8 cellular contexts compared by ENCODE assay signal in the genomic region with DNA sequence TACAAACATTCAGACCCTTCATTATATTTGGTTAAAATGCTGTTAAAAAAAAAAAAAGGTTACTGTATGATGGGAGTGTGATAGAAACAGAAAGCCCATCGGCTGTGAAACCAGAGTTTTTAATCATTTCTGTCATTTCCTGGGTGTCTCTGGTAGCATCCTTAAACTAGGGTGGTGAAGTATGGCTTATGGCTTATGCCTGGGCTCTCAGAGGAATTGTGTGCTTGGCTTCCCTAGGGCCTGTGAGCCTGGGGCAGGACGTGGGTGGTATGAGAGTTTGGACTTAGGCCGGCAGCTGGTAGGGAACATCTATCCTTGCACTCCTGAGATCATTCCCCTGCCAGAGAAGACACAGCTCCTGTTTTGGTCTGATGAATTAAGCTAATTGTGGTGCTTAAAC. TPM values are rescaled to one million over a fixed set of nuclear protein-coding genes. Genes with fewer than 3 reads are reported as not detected.
A peak's percentile ranks its signal among the peaks of the same experiment; 100 is the strongest.
DNase-seq lines count a peak whose midpoint lies in the region; ATAC-seq and TF ChIP-seq lines count a peak whose summit lies in the region.

No MANE protein-coding gene starts in this region.

- DNase-seq in left lobe of liver (ENCODE audit: low spot score) = no peak
- no peak for DNase-seq in LoVo (ENCODE audit: low spot score)
- DNase-seq in HAP-1 (ENCODE audit: low spot score in 2 of 2) = no peak
- DNase-seq in left lung = no peak
- no peak for DNase-seq in AML-193 (lab: John Stamatoyannopoulos, UW)

- in situ Hi-C loops in HAP-1 (cut with MboI; ENCODE audit: low sequenced_read_pairs) = no loop called here

- H3K9me3 ChIP-seq in HAP-1 (no peaks in the 10 kb centered on the region), left lung (no peaks in the 10 kb centered on the region)

- peaks cover 22% of the 10 kb centered on the region for H3K36me3 ChIP-seq in HAP-1 (replicated peaks)
- peaks cover 0 to 24% of the 10 kb centered on the region in 2 donors for H3K36me3 ChIP-seq in left lung

- H3K4me1 ChIP-seq in HAP-1 (peaks cover 2% of the 10 kb centered on the region), left lung (no peaks in the 10 kb centered on the region)

- H3K27me3 ChIP-seq in HAP-1 (ENCODE audit: low read depth) (no peaks in the 10 kb centered on the region), left lung (no peaks in the 10 kb centered on the region)

- ATAC-seq in GM18519 (IDR thresholded peaks at IDR 0.05; ENCODE audit: low FRiP score, unreplicated experiment) = peak; percentile 41
- ATAC-seq in GM21423 (IDR thresholded peaks at IDR 0.05; ENCODE audit: unreplicated experiment) = peak; percentile 68
- peak; percentile 55 for ATAC-seq in HG03342 (IDR thresholded peaks at IDR 0.05; ENCODE audit: unreplicated experiment)
- ATAC-seq in left lobe of liver = peak; percentile 73
- no peak for ATAC-seq in left lung

- H3K4me3 ChIP-seq in HAP-1 (no peak overlapping the region), left lung (no peak overlapping the region)

- TF ChIP-seq CTCF in left lung (IDR thresholded peaks at IDR 0.05) = no peak

- H3K27ac ChIP-seq in left lung = no peak overlapping the region

- intact Hi-C loops in left lung (cut with DNase I) = loop anchor here in 1 of 2 donors (10.0 kb wide), 1 partner anchor 130 kb away; a partner anchor contains a TSS

RNA-seq across cellular contexts. Expression of a gene that starts 52.2 kb away (rescaled TPM):
- total RNA-seq in left lobe of liver (43.8 TPM), left lung (10 to 100 TPM; 31.6 to 39.5 TPM)
